1 cellular context compared by ENCODE assay signal in the genomic region with DNA sequence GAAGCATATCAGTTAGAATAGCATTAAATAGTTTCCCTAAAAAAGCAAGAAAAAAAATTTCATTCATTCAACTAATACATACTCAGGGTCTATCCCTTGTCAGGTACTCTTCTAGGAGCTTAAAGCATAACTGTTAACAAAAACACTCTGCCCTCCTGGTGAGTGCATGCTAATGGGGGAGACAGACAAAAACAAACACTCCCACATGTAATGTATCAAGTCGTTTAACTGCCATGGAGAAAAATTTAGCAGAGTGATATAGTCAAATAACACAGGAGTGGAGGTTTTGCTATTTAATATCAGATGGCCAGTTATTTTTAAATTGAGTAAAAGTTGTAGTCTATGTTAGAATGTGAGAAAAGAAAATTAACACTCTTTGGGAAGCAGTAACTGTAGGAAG.
TF ChIP-seq lines count a peak whose summit lies in the region.

No MANE protein-coding gene starts in this region.

TF ChIP-seq in GM23338, 12 proteins besides CTCF, POLR2A, EP300 and RAD21:
- TF ChIP-seq, protein P1, sequence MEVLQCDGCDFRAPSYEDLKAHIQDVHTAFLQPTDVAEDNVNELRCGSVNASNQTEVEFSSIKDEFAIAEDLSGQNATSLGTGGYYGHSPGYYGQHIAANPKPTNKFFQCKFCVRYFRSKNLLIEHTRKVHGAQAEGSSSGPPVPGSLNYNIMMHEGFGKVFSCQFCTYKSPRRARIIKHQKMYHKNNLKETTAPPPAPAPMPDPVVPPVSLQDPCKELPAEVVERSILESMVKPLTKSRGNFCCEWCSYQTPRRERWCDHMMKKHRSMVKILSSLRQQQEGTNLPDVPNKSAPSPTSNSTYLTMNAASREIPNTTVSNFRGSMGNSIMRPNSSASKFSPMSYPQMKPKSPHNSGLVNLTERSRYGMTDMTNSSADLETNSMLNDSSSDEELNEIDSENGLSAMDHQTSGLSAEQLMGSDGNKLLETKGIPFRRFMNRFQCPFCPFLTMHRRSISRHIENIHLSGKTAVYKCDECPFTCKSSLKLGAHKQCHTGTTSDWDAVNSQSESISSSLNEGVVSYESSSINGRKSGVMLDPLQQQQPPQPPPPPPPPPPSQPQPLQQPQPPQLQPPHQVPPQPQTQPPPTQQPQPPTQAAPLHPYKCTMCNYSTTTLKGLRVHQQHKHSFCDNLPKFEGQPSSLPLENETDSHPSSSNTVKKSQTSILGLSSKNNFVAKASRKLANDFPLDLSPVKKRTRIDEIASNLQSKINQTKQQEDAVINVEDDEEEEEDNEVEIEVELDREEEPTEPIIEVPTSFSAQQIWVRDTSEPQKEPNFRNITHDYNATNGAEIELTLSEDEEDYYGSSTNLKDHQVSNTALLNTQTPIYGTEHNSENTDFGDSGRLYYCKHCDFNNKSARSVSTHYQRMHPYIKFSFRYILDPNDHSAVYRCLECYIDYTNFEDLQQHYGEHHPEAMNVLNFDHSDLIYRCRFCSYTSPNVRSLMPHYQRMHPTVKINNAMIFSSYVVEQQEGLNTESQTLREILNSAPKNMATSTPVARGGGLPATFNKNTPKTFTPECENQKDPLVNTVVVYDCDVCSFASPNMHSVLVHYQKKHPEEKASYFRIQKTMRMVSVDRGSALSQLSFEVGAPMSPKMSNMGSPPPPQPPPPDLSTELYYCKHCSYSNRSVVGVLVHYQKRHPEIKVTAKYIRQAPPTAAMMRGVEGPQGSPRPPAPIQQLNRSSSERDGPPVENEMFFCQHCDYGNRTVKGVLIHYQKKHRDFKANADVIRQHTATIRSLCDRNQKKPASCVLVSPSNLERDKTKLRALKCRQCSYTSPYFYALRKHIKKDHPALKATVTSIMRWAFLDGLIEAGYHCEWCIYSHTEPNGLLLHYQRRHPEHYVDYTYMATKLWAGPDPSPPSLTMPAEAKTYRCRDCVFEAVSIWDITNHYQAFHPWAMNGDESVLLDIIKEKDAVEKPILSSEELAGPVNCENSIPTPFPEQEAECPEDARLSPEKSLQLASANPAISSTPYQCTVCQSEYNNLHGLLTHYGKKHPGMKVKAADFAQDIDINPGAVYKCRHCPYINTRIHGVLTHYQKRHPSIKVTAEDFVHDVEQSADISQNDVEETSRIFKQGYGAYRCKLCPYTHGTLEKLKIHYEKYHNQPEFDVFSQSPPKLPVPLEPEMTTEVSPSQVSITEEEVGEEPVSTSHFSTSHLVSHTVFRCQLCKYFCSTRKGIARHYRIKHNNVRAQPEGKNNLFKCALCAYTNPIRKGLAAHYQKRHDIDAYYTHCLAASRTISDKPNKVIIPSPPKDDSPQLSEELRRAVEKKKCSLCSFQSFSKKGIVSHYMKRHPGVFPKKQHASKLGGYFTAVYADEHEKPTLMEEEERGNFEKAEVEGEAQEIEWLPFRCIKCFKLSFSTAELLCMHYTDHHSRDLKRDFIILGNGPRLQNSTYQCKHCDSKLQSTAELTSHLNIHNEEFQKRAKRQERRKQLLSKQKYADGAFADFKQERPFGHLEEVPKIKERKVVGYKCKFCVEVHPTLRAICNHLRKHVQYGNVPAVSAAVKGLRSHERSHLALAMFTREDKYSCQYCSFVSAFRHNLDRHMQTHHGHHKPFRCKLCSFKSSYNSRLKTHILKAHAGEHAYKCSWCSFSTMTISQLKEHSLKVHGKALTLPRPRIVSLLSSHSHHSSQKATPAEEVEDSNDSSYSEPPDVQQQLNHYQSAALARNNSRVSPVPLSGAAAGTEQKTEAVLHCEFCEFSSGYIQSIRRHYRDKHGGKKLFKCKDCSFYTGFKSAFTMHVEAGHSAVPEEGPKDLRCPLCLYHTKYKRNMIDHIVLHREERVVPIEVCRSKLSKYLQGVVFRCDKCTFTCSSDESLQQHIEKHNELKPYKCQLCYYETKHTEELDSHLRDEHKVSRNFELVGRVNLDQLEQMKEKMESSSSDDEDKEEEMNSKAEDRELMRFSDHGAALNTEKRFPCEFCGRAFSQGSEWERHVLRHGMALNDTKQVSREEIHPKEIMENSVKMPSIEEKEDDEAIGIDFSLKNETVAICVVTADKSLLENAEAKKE (CRISPR knock-in tag; IDR thresholded peaks at IDR 0.05): no peak
- TF ChIP-seq, protein P2, sequence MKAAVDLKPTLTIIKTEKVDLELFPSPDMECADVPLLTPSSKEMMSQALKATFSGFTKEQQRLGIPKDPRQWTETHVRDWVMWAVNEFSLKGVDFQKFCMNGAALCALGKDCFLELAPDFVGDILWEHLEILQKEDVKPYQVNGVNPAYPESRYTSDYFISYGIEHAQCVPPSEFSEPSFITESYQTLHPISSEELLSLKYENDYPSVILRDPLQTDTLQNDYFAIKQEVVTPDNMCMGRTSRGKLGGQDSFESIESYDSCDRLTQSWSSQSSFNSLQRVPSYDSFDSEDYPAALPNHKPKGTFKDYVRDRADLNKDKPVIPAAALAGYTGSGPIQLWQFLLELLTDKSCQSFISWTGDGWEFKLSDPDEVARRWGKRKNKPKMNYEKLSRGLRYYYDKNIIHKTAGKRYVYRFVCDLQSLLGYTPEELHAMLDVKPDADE (IDR thresholded peaks at IDR 0.05): no peak
- no peak for TF ChIP-seq ZNF114 (CRISPR knock-in tag; IDR thresholded peaks at IDR 0.05)
- TF ChIP-seq ZNF331 (CRISPR knock-in tag; IDR thresholded peaks at IDR 0.05; ENCODE audit: low read depth): no peak
- TF ChIP-seq CREB1 (CRISPR knock-in tag; IDR thresholded peaks at IDR 0.05; ENCODE audit: low read depth): no peak
- no peak for TF ChIP-seq EZH2 (IDR thresholded peaks at IDR 0.05; ENCODE audit: low read depth, unreplicated experiment)
- TF ChIP-seq, protein P3, sequence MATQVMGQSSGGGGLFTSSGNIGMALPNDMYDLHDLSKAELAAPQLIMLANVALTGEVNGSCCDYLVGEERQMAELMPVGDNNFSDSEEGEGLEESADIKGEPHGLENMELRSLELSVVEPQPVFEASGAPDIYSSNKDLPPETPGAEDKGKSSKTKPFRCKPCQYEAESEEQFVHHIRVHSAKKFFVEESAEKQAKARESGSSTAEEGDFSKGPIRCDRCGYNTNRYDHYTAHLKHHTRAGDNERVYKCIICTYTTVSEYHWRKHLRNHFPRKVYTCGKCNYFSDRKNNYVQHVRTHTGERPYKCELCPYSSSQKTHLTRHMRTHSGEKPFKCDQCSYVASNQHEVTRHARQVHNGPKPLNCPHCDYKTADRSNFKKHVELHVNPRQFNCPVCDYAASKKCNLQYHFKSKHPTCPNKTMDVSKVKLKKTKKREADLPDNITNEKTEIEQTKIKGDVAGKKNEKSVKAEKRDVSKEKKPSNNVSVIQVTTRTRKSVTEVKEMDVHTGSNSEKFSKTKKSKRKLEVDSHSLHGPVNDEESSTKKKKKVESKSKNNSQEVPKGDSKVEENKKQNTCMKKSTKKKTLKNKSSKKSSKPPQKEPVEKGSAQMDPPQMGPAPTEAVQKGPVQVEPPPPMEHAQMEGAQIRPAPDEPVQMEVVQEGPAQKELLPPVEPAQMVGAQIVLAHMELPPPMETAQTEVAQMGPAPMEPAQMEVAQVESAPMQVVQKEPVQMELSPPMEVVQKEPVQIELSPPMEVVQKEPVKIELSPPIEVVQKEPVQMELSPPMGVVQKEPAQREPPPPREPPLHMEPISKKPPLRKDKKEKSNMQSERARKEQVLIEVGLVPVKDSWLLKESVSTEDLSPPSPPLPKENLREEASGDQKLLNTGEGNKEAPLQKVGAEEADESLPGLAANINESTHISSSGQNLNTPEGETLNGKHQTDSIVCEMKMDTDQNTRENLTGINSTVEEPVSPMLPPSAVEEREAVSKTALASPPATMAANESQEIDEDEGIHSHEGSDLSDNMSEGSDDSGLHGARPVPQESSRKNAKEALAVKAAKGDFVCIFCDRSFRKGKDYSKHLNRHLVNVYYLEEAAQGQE (IDR thresholded peaks at IDR 0.05; ENCODE audit: unreplicated experiment): no peak
- TF ChIP-seq POLR2AphosphoS5 (IDR thresholded peaks at IDR 0.05; ENCODE audit: low read depth): no peak
- no peak for TF ChIP-seq NANOG (IDR thresholded peaks at IDR 0.05; ENCODE audit: borderline replicate concordance)
- TF ChIP-seq JUNB (IDR thresholded peaks at IDR 0.05; ENCODE audit: unreplicated experiment): no peak
- TF ChIP-seq STAT1 (IDR thresholded peaks at IDR 0.05; ENCODE audit: unreplicated experiment): no peak
- no peak for TF ChIP-seq EZH2phosphoT487 (IDR thresholded peaks at IDR 0.05; ENCODE audit: unreplicated experiment)
TF ChIP-seq in GM23338: peak in this region for 0.
